Comparison of ENCODE assay signal across 8 cellular contexts in genomic region chr19:43504426-43505185, GRCh38. TPM values are rescaled to one million over a fixed set of nuclear protein-coding genes. Genes with fewer than 3 reads are reported as not detected.
DNase-seq lines count a peak whose midpoint lies in the region; ATAC-seq and TF ChIP-seq lines count a peak whose summit lies in the region.

TSS of gene PHLDB3 (minus strand) at chr19:43504746. CDS start at chr19:43504118, 628 bp downstream.

- peaks cover 14% of the 10 kb centered on the region for H3K4me1 Mint-ChIP-seq in chondrocyte (ENCODE audit: low read depth)

- WGBS in lower leg skin, 2 donors = 3 to 8% methylated on average over 14 to 34 of the region's 42 CpGs

- peaks cover 9% of the 10 kb centered on the region for H3K4me1 ChIP-seq in ACC112 (ENCODE audit: control insufficient read depth, insufficient read depth, low read length, unreplicated experiment)

- H3K79me2 ChIP-seq in ACC112 (ENCODE audit: control insufficient read depth, insufficient read depth, low read length, unreplicated experiment) = no peaks in the 10 kb centered on the region

- peak; percentile 21 for DNase-seq in T follicular helper cell (ENCODE audit: low read depth)
- DNase-seq in chondrocyte (ENCODE audit: low spot score) = no peak
- peak in 1 of 2 donors; percentile 92 for DNase-seq in lower leg skin (ENCODE audit: low spot score in 2 of 2)
- peak; percentile 68 for DNase-seq in stimulated activated CD8-positive, alpha-beta memory T cell treated with anti-CD3 and anti-CD28 coated beads, Interleukin-4, amount 100 ng/mL, for 48 hours
- no peak for DNase-seq in NK-92 (lab: John Stamatoyannopoulos, UW; ENCODE audit: unreplicated experiment)

- H3K27ac Mint-ChIP-seq in chondrocyte (ENCODE audit: unreplicated experiment) = peak within 1 kb of the TSS; percentile 91

- peak within 1 kb of the TSS; percentile 81 for H2AFZ ChIP-seq in ACC112 (ENCODE audit: low read length, unreplicated experiment)

- intact Hi-C loops in lower leg skin (cut with DNase I; ENCODE audit: low total_unique reads) = no loop called here

- TF ChIP-seq POLR2A in lower leg skin (IDR thresholded peaks at IDR 0.05) = no peak

- H3K36me3 Mint-ChIP-seq in chondrocyte (ENCODE audit: low read depth) = peaks cover 14% of the 10 kb centered on the region

- H3K9me3 Mint-ChIP-seq in chondrocyte (ENCODE audit: low read depth) = no peaks in the 10 kb centered on the region

- no peaks in the 10 kb centered on the region for H3K27me3 Mint-ChIP-seq in chondrocyte (ENCODE audit: low read depth)

- no peaks in the 10 kb centered on the region for H3K36me3 ChIP-seq in ACC112 (ENCODE audit: insufficient read depth, low read length)

- H3K4me3 ChIP-seq in ACC112 (ENCODE audit: low read depth, low read length) (peak within 1 kb of the TSS; percentile 90), lower leg skin (ENCODE audit: low read depth, poor library complexity, severe bottlenecking) (peak within 1 kb of the TSS; percentile 84)

- H3K4me3 Mint-ChIP-seq in chondrocyte (ENCODE audit: unreplicated experiment) = peak within 1 kb of the TSS; percentile 94

- no peaks in the 10 kb centered on the region for H3K27me3 ChIP-seq in ACC112 (ENCODE audit: insufficient read depth, low read length)

- H3K27ac ChIP-seq in ACC112 (ENCODE audit: low read depth, low read length) = peak within 1 kb of the TSS; percentile 22; the same call in 1 of the 2 replicates

- TF ChIP-seq CTCF in chondrocyte (IDR thresholded peaks at IDR 0.05) = no peak
- TF ChIP-seq CTCF in lower leg skin (IDR thresholded peaks at IDR 0.05) = no peak

- peak; percentile 15 for ATAC-seq in GM19035 (IDR thresholded peaks at IDR 0.05; ENCODE audit: unreplicated experiment)
- peak; percentile 16 for ATAC-seq in HG03457 (IDR thresholded peaks at IDR 0.05; ENCODE audit: unreplicated experiment)

RNA-seq across cellular contexts. Expression of gene PHLDB3, which starts in this region (rescaled TPM):
- total RNA-seq in chondrocyte (4.5 to 8.1 TPM (median 7.0 TPM) in 3 replicates), lower leg skin (100 to 1,000 TPM in 2 of 4 donors, 10 to 100 TPM in 2; 86.9 to 136 (median 114) TPM)

Comparison
In these comparisons a context has a peak if more than half of its experiments do, and no peak if none do; other contexts are left out.
1. DNase-seq: peak in T follicular helper cell (single experiment) and stimulated activated CD8-positive, alpha-beta memory T cell treated with anti-CD3 and anti-CD28 coated beads, Interleukin-4, amount 100 ng/mL, for 48 hours (single experiment); none in chondrocyte (single experiment) and NK-92 (single experiment).